1 cellular context compared by ENCODE assay signal in the genomic region with DNA sequence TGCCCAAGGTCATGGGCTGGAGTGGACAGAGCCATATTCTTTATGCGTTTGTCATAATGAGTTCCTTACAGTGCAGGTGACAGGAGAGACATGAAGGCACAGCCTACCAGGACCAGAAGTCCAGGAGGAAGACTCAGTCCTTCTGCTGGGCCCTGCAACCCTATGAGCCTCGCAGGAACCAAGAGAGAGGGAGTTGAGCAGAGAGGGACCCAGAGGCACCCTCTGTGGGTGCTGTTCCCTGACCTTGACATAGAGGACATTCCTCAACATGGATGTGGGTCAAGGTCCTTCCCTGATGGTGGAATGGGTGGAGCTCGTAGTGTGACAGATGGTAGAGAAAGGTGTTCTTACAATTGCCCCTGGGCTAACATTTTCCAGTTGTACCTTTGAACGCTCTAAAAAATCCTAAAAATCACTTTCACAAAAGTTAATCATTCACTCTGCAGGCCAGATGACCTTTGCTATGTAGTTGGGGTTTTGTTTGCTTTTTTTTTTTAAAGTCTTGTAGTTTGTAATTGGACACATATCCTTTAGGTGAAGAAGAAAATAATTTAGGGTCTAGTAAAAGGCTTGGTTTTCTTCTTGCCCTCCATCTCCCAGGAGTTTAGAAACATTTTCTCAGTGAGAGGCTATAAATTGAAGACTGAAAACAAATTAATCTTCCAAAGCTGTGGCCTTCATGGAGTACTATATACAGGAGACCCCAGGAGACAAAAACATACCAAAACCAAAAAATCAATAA.
TF ChIP-seq lines count a peak whose summit lies in the region.

No MANE protein-coding gene starts in this region.

TF ChIP-seq in HepG2, 621 proteins besides CTCF, POLR2A, EP300 and RAD21 (continued from another document and continues in another):
- TF ChIP-seq ZBTB40 (IDR thresholded peaks at IDR 0.05) (no peak), ZBTB40 (CRISPR knock-in tag; IDR thresholded peaks at IDR 0.05) (no peak), RBAK (CRISPR knock-in tag; IDR thresholded peaks at IDR 0.05) (no peak), ZNF10 (CRISPR knock-in tag; IDR thresholded peaks at IDR 0.05; ENCODE audit: borderline replicate concordance, low read depth) (no peak), ZNF550 (CRISPR knock-in tag; IDR thresholded peaks at IDR 0.05; ENCODE audit: borderline replicate concordance) (no peak), ZNF232 (CRISPR knock-in tag; IDR thresholded peaks at IDR 0.05; ENCODE audit: borderline replicate concordance) (peak; percentile 74; the same call in 1 of the 2 replicates), ZNF160 (CRISPR knock-in tag; IDR thresholded peaks at IDR 0.05) (0 out of 2 replicates have a peak, but pooled peaks have one; percentile 35), ZNF282 (IDR thresholded peaks at IDR 0.05; ENCODE audit: partially characterized antibody) (no peak), JUNB (CRISPR knock-in tag; IDR thresholded peaks at IDR 0.05; ENCODE audit: borderline replicate concordance) (no peak), KLF9 (CRISPR knock-in tag; IDR thresholded peaks at IDR 0.05; ENCODE audit: low read depth) (no peak; the same call in 1 of the 2 replicates), ZFP62 (CRISPR knock-in tag; IDR thresholded peaks at IDR 0.05) (no peak), ATF7-NPFF (CRISPR knock-in tag; IDR thresholded peaks at IDR 0.05; ENCODE audit: low read depth) (no peak), ZFP37 (CRISPR knock-in tag; IDR thresholded peaks at IDR 0.05; ENCODE audit: borderline replicate concordance) (0 out of 2 replicates have a peak, but pooled peaks have one; percentile 59), TRIM24 (CRISPR knock-in tag; IDR thresholded peaks at IDR 0.05) (no peak), PHF21A (CRISPR knock-in tag; IDR thresholded peaks at IDR 0.05) (peak; percentile 73), ZBED4 (CRISPR knock-in tag; IDR thresholded peaks at IDR 0.05; ENCODE audit: borderline replicate concordance) (peak; percentile 37; the same call in 1 of the 2 replicates), ZBTB38 (CRISPR knock-in tag; IDR thresholded peaks at IDR 0.05) (no peak), NR2F1 (CRISPR knock-in tag; IDR thresholded peaks at IDR 0.05) (peak; percentile 55 to 79; a peak in 3 of 4 replicates), ZNF251 (CRISPR knock-in tag; IDR thresholded peaks at IDR 0.05) (no peak), ZNF775 (CRISPR knock-in tag; IDR thresholded peaks at IDR 0.05; ENCODE audit: borderline replicate concordance) (no peak), ZNF274 (CRISPR knock-in tag; IDR thresholded peaks at IDR 0.05) (no peak)
- TF ChIP-seq, protein P1, sequence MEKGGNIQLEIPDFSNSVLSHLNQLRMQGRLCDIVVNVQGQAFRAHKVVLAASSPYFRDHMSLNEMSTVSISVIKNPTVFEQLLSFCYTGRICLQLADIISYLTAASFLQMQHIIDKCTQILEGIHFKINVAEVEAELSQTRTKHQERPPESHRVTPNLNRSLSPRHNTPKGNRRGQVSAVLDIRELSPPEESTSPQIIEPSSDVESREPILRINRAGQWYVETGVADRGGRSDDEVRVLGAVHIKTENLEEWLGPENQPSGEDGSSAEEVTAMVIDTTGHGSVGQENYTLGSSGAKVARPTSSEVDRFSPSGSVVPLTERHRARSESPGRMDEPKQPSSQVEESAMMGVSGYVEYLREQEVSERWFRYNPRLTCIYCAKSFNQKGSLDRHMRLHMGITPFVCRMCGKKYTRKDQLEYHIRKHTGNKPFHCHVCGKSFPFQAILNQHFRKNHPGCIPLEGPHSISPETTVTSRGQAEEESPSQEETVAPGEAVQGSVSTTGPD (CRISPR knock-in tag; IDR thresholded peaks at IDR 0.05), result no peak
- TF ChIP-seq, protein P2, sequence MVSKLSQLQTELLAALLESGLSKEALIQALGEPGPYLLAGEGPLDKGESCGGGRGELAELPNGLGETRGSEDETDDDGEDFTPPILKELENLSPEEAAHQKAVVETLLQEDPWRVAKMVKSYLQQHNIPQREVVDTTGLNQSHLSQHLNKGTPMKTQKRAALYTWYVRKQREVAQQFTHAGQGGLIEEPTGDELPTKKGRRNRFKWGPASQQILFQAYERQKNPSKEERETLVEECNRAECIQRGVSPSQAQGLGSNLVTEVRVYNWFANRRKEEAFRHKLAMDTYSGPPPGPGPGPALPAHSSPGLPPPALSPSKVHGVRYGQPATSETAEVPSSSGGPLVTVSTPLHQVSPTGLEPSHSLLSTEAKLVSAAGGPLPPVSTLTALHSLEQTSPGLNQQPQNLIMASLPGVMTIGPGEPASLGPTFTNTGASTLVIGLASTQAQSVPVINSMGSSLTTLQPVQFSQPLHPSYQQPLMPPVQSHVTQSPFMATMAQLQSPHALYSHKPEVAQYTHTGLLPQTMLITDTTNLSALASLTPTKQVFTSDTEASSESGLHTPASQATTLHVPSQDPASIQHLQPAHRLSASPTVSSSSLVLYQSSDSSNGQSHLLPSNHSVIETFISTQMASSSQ (IDR thresholded peaks at IDR 0.05; ENCODE audit: low read depth), result peak; percentile 97
- TF ChIP-seq, protein P2 (CRISPR knock-in tag; IDR thresholded peaks at IDR 0.05; ENCODE audit: borderline replicate concordance), result peak; percentile 98
- TF ChIP-seq, protein P3, sequence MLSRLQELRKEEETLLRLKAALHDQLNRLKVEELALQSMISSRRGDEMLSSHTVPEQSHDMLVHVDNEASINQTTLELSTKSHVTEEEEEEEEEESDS (CRISPR knock-in tag; IDR thresholded peaks at IDR 0.05; ENCODE audit: borderline replicate concordance), result no peak
- TF ChIP-seq, protein P4, sequence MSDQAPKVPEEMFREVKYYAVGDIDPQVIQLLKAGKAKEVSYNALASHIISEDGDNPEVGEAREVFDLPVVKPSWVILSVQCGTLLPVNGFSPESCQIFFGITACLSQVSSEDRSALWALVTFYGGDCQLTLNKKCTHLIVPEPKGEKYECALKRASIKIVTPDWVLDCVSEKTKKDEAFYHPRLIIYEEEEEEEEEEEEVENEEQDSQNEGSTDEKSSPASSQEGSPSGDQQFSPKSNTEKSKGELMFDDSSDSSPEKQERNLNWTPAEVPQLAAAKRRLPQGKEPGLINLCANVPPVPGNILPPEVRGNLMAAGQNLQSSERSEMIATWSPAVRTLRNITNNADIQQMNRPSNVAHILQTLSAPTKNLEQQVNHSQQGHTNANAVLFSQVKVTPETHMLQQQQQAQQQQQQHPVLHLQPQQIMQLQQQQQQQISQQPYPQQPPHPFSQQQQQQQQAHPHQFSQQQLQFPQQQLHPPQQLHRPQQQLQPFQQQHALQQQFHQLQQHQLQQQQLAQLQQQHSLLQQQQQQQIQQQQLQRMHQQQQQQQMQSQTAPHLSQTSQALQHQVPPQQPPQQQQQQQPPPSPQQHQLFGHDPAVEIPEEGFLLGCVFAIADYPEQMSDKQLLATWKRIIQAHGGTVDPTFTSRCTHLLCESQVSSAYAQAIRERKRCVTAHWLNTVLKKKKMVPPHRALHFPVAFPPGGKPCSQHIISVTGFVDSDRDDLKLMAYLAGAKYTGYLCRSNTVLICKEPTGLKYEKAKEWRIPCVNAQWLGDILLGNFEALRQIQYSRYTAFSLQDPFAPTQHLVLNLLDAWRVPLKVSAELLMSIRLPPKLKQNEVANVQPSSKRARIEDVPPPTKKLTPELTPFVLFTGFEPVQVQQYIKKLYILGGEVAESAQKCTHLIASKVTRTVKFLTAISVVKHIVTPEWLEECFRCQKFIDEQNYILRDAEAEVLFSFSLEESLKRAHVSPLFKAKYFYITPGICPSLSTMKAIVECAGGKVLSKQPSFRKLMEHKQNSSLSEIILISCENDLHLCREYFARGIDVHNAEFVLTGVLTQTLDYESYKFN (CRISPR knock-in tag; conservative IDR thresholded peaks at IDR 0.05), result peak; percentile 97
- TF ChIP-seq, protein P5, sequence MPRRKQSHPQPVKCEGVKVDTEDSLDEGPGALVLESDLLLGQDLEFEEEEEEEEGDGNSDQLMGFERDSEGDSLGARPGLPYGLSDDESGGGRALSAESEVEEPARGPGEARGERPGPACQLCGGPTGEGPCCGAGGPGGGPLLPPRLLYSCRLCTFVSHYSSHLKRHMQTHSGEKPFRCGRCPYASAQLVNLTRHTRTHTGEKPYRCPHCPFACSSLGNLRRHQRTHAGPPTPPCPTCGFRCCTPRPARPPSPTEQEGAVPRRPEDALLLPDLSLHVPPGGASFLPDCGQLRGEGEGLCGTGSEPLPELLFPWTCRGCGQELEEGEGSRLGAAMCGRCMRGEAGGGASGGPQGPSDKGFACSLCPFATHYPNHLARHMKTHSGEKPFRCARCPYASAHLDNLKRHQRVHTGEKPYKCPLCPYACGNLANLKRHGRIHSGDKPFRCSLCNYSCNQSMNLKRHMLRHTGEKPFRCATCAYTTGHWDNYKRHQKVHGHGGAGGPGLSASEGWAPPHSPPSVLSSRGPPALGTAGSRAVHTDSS (CRISPR knock-in tag; conservative IDR thresholded peaks at IDR 0.05), result no peak
